ENCODE assay signal across 9 cellular contexts in genomic region chr3:5191555-5192304, GRCh38. TPM values are rescaled to one million over a fixed set of nuclear protein-coding genes. Genes with fewer than 3 reads are reported as not detected.
DNase-seq lines count a peak whose midpoint lies in the region; ATAC-seq lines count a peak whose summit lies in the region.
"Had no signal": no experiment of that assay in that cellular context is flagged by ENCODE, and none has a peak within 500 bp of the region (broad histone marks: within the 10 kb centered on the region; RNA-seq: fewer than 3 reads in every experiment).

No MANE protein-coding gene starts in this region.

- no peak for ATAC-seq in activated T-cell treated with anti-CD3 and anti-CD28 coated beads, Interleukin-2, amount 50 U/mL, for 4 hours
- ATAC-seq in HG03354 (IDR thresholded peaks at IDR 0.05; ENCODE audit: poor library complexity, severe bottlenecking, unreplicated experiment) (peak; percentile 4), GM21723 (IDR thresholded peaks at IDR 0.05; ENCODE audit: unreplicated experiment) (no peak)
- ATAC-seq in activated naive CD8-positive, alpha-beta T cell treated with anti-CD3 and anti-CD28 coated beads, Interleukin-2, amount 10 ng/mL, durations not matched to agents 7 days and 5 days (ENCODE audit: low read depth): no peak
- ATAC-seq in stimulated activated effector memory CD8-positive, alpha-beta T cell treated with anti-CD3 and anti-CD28 coated beads, Interleukin-12 subunit alpha, Interleukin-12 subunit beta, amount 100 ng/mL, for 72 hours: no peak
- ATAC-seq: body of pancreas had no signal

- H3K9me3 Mint-ChIP-seq in activated T-cell treated with anti-CD3 and anti-CD28 coated beads, Interleukin-2, amount 50 U/mL, for 4 hours: peaks cover 5% of the 10 kb centered on the region
- H3K9me3 Mint-ChIP-seq in activated naive CD8-positive, alpha-beta T cell treated with anti-CD3 and anti-CD28 coated beads, Interleukin-2, amount 10 ng/mL, durations not matched to agents 7 days and 5 days: no peaks in the 10 kb centered on the region
- no peaks in the 10 kb centered on the region for H3K9me3 Mint-ChIP-seq in stimulated activated effector memory CD8-positive, alpha-beta T cell treated with anti-CD3 and anti-CD28 coated beads, Interleukin-12 subunit alpha, Interleukin-12 subunit beta, amount 100 ng/mL, for 72 hours

- POLR2A ChIA-PET in activated naive CD8-positive, alpha-beta T cell treated with anti-CD3 and anti-CD28 coated beads, Interleukin-2, amount 10 ng/mL, durations not matched to agents 7 days and 5 days (lab: Charles Lee): no interaction called here

- peaks cover 63% of the 10 kb centered on the region for H3K4me1 Mint-ChIP-seq in activated T-cell treated with anti-CD3 and anti-CD28 coated beads, Interleukin-2, amount 50 U/mL, for 4 hours (ENCODE audit: low read depth)
- H3K4me1 Mint-ChIP-seq in activated naive CD8-positive, alpha-beta T cell treated with anti-CD3 and anti-CD28 coated beads, Interleukin-2, amount 10 ng/mL, durations not matched to agents 7 days and 5 days: peaks cover 61% of the 10 kb centered on the region
- H3K4me1 Mint-ChIP-seq in stimulated activated effector memory CD8-positive, alpha-beta T cell treated with anti-CD3 and anti-CD28 coated beads, Interleukin-12 subunit alpha, Interleukin-12 subunit beta, amount 100 ng/mL, for 72 hours: peaks cover 66% of the 10 kb centered on the region

- H3K27ac Mint-ChIP-seq in activated naive CD8-positive, alpha-beta T cell treated with anti-CD3 and anti-CD28 coated beads, Interleukin-2, amount 10 ng/mL, durations not matched to agents 7 days and 5 days: peak overlapping the region; percentile 71
- H3K27ac Mint-ChIP-seq in stimulated activated effector memory CD8-positive, alpha-beta T cell treated with anti-CD3 and anti-CD28 coated beads, Interleukin-12 subunit alpha, Interleukin-12 subunit beta, amount 100 ng/mL, for 72 hours: peak overlapping the region; percentile 78

- peaks cover 40% of the 10 kb centered on the region for H3K36me3 Mint-ChIP-seq in activated T-cell treated with anti-CD3 and anti-CD28 coated beads, Interleukin-2, amount 50 U/mL, for 4 hours (ENCODE audit: insufficient read depth)
- peaks cover 34% of the 10 kb centered on the region for H3K36me3 Mint-ChIP-seq in activated naive CD8-positive, alpha-beta T cell treated with anti-CD3 and anti-CD28 coated beads, Interleukin-2, amount 10 ng/mL, durations not matched to agents 7 days and 5 days
- peaks cover 97% of the 10 kb centered on the region for H3K36me3 Mint-ChIP-seq in stimulated activated effector memory CD8-positive, alpha-beta T cell treated with anti-CD3 and anti-CD28 coated beads, Interleukin-12 subunit alpha, Interleukin-12 subunit beta, amount 100 ng/mL, for 72 hours

- H3K27me3 Mint-ChIP-seq in activated T-cell treated with anti-CD3 and anti-CD28 coated beads, Interleukin-2, amount 50 U/mL, for 4 hours (ENCODE audit: low read depth): no peaks in the 10 kb centered on the region
- H3K27me3 Mint-ChIP-seq in activated naive CD8-positive, alpha-beta T cell treated with anti-CD3 and anti-CD28 coated beads, Interleukin-2, amount 10 ng/mL, durations not matched to agents 7 days and 5 days: no peaks in the 10 kb centered on the region

- peak overlapping the region; percentile 71 for H3K4me3 Mint-ChIP-seq in activated T-cell treated with anti-CD3 and anti-CD28 coated beads, Interleukin-2, amount 50 U/mL, for 4 hours
- H3K4me3 Mint-ChIP-seq in activated naive CD8-positive, alpha-beta T cell treated with anti-CD3 and anti-CD28 coated beads, Interleukin-2, amount 10 ng/mL, durations not matched to agents 7 days and 5 days: peak overlapping the region; percentile 61
- H3K4me3 Mint-ChIP-seq in stimulated activated effector memory CD8-positive, alpha-beta T cell treated with anti-CD3 and anti-CD28 coated beads, Interleukin-12 subunit alpha, Interleukin-12 subunit beta, amount 100 ng/mL, for 72 hours: peak overlapping the region; percentile 64

- DNase-seq in activated T-cell treated with anti-CD3 and anti-CD28 coated beads, Interleukin-2, amount 50 U/mL, for 4 hours: no peak
- DNase-seq in activated T-cell treated with anti-CD3 and anti-CD28 coated beads, Interleukin-2, amount 50 U/mL, for 48 hours: no peak
- no peak for DNase-seq in activated naive CD8-positive, alpha-beta T cell treated with anti-CD3 and anti-CD28 coated beads, Interleukin-2, amount 10 ng/mL, durations not matched to agents 7 days and 5 days
- peak in 1 of 2 donors; percentile 15 for DNase-seq in stimulated activated effector memory CD8-positive, alpha-beta T cell treated with anti-CD3 and anti-CD28 coated beads, Interleukin-12 subunit alpha, Interleukin-12 subunit beta, amount 100 ng/mL, for 72 hours (ENCODE audit: low spot score in 2 of 2)
- DNase-seq in DMS 273 (lab: John Stamatoyannopoulos, UW; ENCODE audit: unreplicated experiment) (no peak), A172 (ENCODE audit: low spot score) (no peak)
- DNase-seq: body of pancreas had no signal

RNA-seq across cellular contexts. Expression of gene EDEM1, which starts 4.2 kb away (rescaled TPM):
- total RNA-seq in activated T-cell treated with anti-CD3 and anti-CD28 coated beads, Interleukin-2, amount 50 U/mL, for 4 hours: 100 to 1,000 TPM in 1 of 3 donors, 10 to 100 TPM in 2; 94.0 to 138 (median 97.2) TPM
- total RNA-seq in activated naive CD8-positive, alpha-beta T cell treated with anti-CD3 and anti-CD28 coated beads, Interleukin-2, amount 10 ng/mL, durations not matched to agents 7 days and 5 days: 10 to 100 TPM; 92.5 to 94.2 TPM
- 23.4 and 25.9 TPM in 2 replicates for total RNA-seq in A172 (2014; rRNA removed; shearing (Covaris generic))
